Comparison of ENCODE assay signal across 2 cellular contexts in the genomic region with DNA sequence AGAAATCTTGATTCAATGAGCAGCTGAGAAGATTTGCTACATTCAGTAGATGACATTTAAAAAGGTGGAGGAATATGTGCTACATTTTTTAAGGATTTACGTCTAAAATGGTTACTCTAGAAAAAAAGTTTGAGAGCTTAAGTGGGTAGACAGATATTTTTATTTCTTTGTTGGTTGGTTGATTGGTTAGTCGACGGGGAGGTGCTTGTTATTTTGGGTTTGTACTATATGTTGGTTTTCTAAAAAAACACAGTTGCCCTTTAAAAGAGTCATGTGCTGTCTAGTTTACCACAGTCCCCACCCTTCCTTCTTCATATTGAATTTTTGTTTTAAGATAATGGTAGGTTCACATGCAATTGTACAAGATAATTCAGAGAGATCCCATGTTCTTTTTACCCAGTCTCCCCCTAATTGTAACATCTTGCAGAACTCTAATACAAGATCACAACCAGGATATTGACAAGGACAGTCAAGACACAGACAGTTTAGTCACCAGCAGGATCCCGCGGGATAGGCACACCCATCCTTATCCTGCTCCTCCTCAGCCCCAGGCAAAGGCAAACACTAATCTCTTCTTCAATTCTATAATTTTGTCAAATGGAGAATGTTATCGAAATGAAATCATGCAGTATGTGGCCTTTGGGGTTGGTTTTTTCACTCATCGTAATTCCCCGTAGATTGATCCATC.
TF ChIP-seq lines count a peak whose summit lies in the region.

No MANE protein-coding gene starts in this region.

TF ChIP-seq in A549, 52 proteins besides CTCF, POLR2A, EP300 and RAD21:
- TF ChIP-seq ESRRA (IDR thresholded peaks at IDR 0.05; ENCODE audit: borderline replicate concordance, low read length) (no peak), BHLHE40 (IDR thresholded peaks at IDR 0.05; ENCODE audit: low read depth, low read length) (no peak), PHF8 (IDR thresholded peaks at IDR 0.05; ENCODE audit: borderline replicate concordance, low read depth) (no peak), KDM1A (IDR thresholded peaks at IDR 0.05; ENCODE audit: low read depth) (no peak), CEBPB (IDR thresholded peaks at IDR 0.05) (no peak), RCOR1 (IDR thresholded peaks at IDR 0.05; ENCODE audit: low read depth, low read length) (no peak)
- TF ChIP-seq, protein P1, sequence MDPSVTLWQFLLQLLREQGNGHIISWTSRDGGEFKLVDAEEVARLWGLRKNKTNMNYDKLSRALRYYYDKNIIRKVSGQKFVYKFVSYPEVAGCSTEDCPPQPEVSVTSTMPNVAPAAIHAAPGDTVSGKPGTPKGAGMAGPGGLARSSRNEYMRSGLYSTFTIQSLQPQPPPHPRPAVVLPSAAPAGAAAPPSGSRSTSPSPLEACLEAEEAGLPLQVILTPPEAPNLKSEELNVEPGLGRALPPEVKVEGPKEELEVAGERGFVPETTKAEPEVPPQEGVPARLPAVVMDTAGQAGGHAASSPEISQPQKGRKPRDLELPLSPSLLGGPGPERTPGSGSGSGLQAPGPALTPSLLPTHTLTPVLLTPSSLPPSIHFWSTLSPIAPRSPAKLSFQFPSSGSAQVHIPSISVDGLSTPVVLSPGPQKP (IDR thresholded peaks at IDR 0.05; ENCODE audit: low read depth, low read length), result no peak

TF ChIP-seq in SK-N-SH, 30 proteins besides CTCF, POLR2A, EP300 and RAD21:
- TF ChIP-seq, protein P2, sequence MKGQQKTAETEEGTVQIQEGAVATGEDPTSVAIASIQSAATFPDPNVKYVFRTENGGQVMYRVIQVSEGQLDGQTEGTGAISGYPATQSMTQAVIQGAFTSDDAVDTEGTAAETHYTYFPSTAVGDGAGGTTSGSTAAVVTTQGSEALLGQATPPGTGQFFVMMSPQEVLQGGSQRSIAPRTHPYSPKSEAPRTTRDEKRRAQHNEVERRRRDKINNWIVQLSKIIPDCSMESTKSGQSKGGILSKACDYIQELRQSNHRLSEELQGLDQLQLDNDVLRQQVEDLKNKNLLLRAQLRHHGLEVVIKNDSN (IDR thresholded peaks at IDR 0.05; ENCODE audit: borderline replicate concordance, low read depth), result no peak
- TF ChIP-seq MXI1 (IDR thresholded peaks at IDR 0.05; ENCODE audit: low read depth, low read length) (no peak), TEAD4 (IDR thresholded peaks at IDR 0.05; ENCODE audit: borderline replicate concordance, insufficient read depth) (no peak), TCF12 (IDR thresholded peaks at IDR 0.05) (no peak), CHD2 (IDR thresholded peaks at IDR 0.05; ENCODE audit: low read length, partially characterized antibody) (no peak), TAF1 (IDR thresholded peaks at IDR 0.05; ENCODE audit: borderline replicate concordance, low read depth, low read length) (no peak), EZH2phosphoT487 (IDR thresholded peaks at IDR 0.05; ENCODE audit: borderline replicate concordance, low read depth) (no peak), RFX5 (IDR thresholded peaks at IDR 0.05; ENCODE audit: low read length) (no peak)
